In the genomic region with DNA sequence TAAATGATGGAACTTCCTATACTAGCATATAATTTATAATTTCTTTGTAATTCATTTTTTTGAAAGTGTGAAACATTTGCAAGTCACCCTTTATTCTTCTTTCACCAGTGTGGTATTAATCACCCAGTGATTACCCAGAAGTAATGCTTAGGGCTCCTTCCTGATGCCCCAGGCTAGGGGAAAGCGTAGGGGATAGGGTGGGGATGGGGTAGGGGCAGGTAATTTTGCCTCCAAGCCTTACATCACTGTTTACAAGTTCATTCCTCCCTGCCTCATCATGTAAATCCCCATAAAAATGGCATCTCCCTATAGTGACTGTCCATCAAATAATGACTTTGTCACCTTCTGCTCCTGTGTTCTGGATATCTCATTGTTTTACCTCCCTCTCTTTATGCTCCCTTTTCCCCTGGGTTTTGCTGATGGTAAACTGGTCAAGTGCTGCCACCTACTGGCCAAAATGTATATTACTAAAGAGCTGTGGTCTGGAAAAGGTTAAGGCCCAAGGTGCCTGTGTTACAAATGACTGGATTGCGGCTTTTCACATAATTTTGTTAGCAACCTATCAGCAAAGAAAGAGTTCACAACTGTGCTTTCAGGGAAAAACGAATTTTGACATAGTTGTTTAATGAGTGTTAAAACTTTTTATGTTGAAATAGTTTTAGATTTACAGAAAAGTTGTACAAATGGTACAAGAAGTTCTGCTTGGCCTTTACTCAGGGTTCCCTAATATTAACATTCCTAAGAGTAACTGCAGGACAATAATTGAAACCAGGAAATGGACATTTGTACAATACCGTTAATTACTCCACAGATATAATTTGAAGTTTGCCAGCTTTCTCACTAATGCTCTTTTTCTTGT, we compare ENCODE assay signal across 9 cellular contexts. TPM values are rescaled to one million over a fixed set of nuclear protein-coding genes. Genes with fewer than 3 reads are reported as not detected.
A peak's percentile ranks its signal among the peaks of the same experiment; 100 is the strongest.
DNase-seq lines count a peak whose midpoint lies in the region; ATAC-seq, FAIRE-seq and TF ChIP-seq lines count a peak whose summit lies in the region.
"Had no signal": no experiment of that assay in that cellular context is flagged by ENCODE, and none has a peak within 500 bp of the region (broad histone marks: within the 10 kb centered on the region; RNA-seq: fewer than 3 reads in every experiment).

No MANE protein-coding gene starts in this region.

- H3K79me2 ChIP-seq in keratinocyte (ENCODE audit: control insufficient read depth, insufficient read depth, low read length) = no peaks in the 10 kb centered on the region

- H3K4me3 ChIP-seq in bronchial epithelial cell (ENCODE audit: low read depth, low read length) (no peak overlapping the region), keratinocyte (ENCODE audit: control insufficient read depth in 2 of 3, extremely low read depth in 1 of 3, insufficient read depth in 2 of 3, low read depth in 1 of 3, low read length in 3 of 3) (no peak overlapping the region)
- H3K4me3 ChIP-seq: BLaER1 treated with 17β-estradiol and CSF1 and Interleukin-3, amounts not matched to agents 10 nM and 100 nM had no signal

- H3K27ac ChIP-seq in keratinocyte (ENCODE audit: control insufficient read depth, insufficient read depth, low read length) = no peak overlapping the region
- H3K27ac ChIP-seq: BLaER1 treated with 17β-estradiol and CSF1 and Interleukin-3, amounts not matched to agents 10 nM and 100 nM had no signal

- no peak overlapping the region for H2AFZ ChIP-seq in keratinocyte (ENCODE audit: control insufficient read depth, low read length)

- H3K27me3 ChIP-seq in bronchial epithelial cell (ENCODE audit: control insufficient read depth, insufficient read depth, low read length) (no peaks in the 10 kb centered on the region), keratinocyte (ENCODE audit: control insufficient read depth, extremely low read depth, insufficient read depth, low read length) (no peaks in the 10 kb centered on the region)
- H3K27me3 ChIP-seq: BLaER1 treated with 17β-estradiol and CSF1 and Interleukin-3, amounts not matched to agents 10 nM and 100 nM had no signal

- no peaks in the 10 kb centered on the region for H3K9me1 ChIP-seq in keratinocyte (ENCODE audit: control insufficient read depth, extremely low read depth, insufficient read depth, low read length)

- TF ChIP-seq CTCF in bronchial epithelial cell (IDR thresholded peaks at IDR 0.05; ENCODE audit: insufficient read depth, low read length, severe bottlenecking) = peak; percentile 51
- TF ChIP-seq CTCF in keratinocyte (optimal IDR thresholded peaks at IDR 0.05 in 1 of 3, IDR thresholded peaks at IDR 0.05 in 1 of 3, conservative IDR thresholded peaks at IDR 0.05 in 1 of 3; ENCODE audit: extremely low read depth in 1 of 3, insufficient read depth in 2 of 3, low read length in 3 of 3) = peak; percentile 48 to 68 (median 68)

- H3K36me3 ChIP-seq in bronchial epithelial cell (ENCODE audit: control insufficient read depth, insufficient read depth, low read length) (no peaks in the 10 kb centered on the region), keratinocyte (ENCODE audit: control insufficient read depth in 2 of 2, extremely low read depth in 1 of 2, insufficient read depth in 2 of 2, low read length in 2 of 2) (no peaks in the 10 kb centered on the region)
- H3K36me3 ChIP-seq: BLaER1 treated with 17β-estradiol and CSF1 and Interleukin-3, amounts not matched to agents 10 nM and 100 nM had no signal

- dilution Hi-C loops in keratinocyte (cut with MboI; ENCODE audit: extremely low pct_ligation_motif_present, low sequenced_read_pairs) = no loop called here

- peak; percentile 67 for ATAC-seq in HG03159 (IDR thresholded peaks at IDR 0.05; ENCODE audit: unreplicated experiment)

- peak; percentile 46 for DNase-seq in NK-92 treated with Interleukin-12 subunit alpha and Interleukin-12 subunit beta, amount 100 ng/mL, for 24 hours (lab: John Stamatoyannopoulos, UW)
- DNase-seq in NK-92 (lab: John Stamatoyannopoulos, UW; ENCODE audit: unreplicated experiment) (no peak), NCI-H226 (peak; percentile 59), bronchial epithelial cell (ENCODE audit: low read depth) (peak; percentile 71), keratinocyte (ENCODE audit: low read depth, low spot score) (peak; percentile 46)
- peak; percentile 35 to 44 (median 41) for DNase-seq in activated CD4-positive, CD25-positive, alpha-beta regulatory T cell (lab: John Stamatoyannopoulos, UW)
- DNase-seq in stimulated activated CD4-positive, alpha-beta T cell treated with anti-CD3 and anti-CD28 coated beads, Interleukin-2, amount 100 ng/mL, for 48 hours = peak; percentile 74 to 82

- no peak overlapping the region for H3K4me2 ChIP-seq in keratinocyte (ENCODE audit: control insufficient read depth, extremely low read depth, insufficient read depth, low read depth, low read length)
- H3K4me2 ChIP-seq: BLaER1 treated with 17β-estradiol and CSF1 and Interleukin-3, amounts not matched to agents 10 nM and 100 nM had no signal

- no peak overlapping the region for H3K9ac ChIP-seq in keratinocyte (ENCODE audit: control insufficient read depth, extremely low read depth, insufficient read depth, low read length)
- H3K9ac ChIP-seq: BLaER1 treated with 17β-estradiol and CSF1 and Interleukin-3, amounts not matched to agents 10 nM and 100 nM had no signal

- peaks cover 1% of the 10 kb centered on the region for H3K4me1 ChIP-seq in keratinocyte (ENCODE audit: control insufficient read depth, extremely low read depth, insufficient read depth, low read length)

- H4K20me1 ChIP-seq in keratinocyte (ENCODE audit: control insufficient read depth, extremely low read depth, insufficient read depth, low read length) = no peaks in the 10 kb centered on the region
- H4K20me1 ChIP-seq: BLaER1 treated with 17β-estradiol and CSF1 and Interleukin-3, amounts not matched to agents 10 nM and 100 nM had no signal

- FAIRE-seq in bronchial epithelial cell (lab: Jason Lieb, UNC) = no peak
- FAIRE-seq in keratinocyte (lab: Jason Lieb, UNC) = peak; percentile 26

- H3K9me3 ChIP-seq in keratinocyte (ENCODE audit: control insufficient read depth, low read depth, low read length) = no peaks in the 10 kb centered on the region
- H3K9me3 ChIP-seq: BLaER1 treated with 17β-estradiol and CSF1 and Interleukin-3, amounts not matched to agents 10 nM and 100 nM had no signal

RNA-seq across cellular contexts. Expression of gene ONECUT1, which starts 54.7 kb away (rescaled TPM):
- not detected in 2 replicates for total RNA-seq in bronchial epithelial cell
- not detected in 3 replicates for polyA plus RNA-seq in keratinocyte
- polyA plus RNA-seq in keratinocyte (2011; ENCODE audit: low read depth) = not detected
- polyA plus RNA-seq in keratinocyte (2011; cell fraction: cytosol; rRNA removed) = not detected in 2 replicates
- polyA plus RNA-seq in keratinocyte (2011; cell fraction: nucleus; rRNA removed) = not detected in 2 replicates
- not detected in 2 replicates for polyA plus RNA-seq in keratinocyte (2012; ENCODE audit: low replicate concordance)
- polyA minus RNA-seq in keratinocyte = not detected in 3 replicates
- not detected for polyA minus RNA-seq in keratinocyte (2011; cell fraction: cytosol; rRNA and poly(A)+ RNA removed)
- not detected in 2 replicates for polyA minus RNA-seq in keratinocyte (2011; cell fraction: nucleus; rRNA and poly(A)+ RNA removed)

RNA-seq across cellular contexts. Expression of gene ATOSA, which starts 56.3 kb away (rescaled TPM):
- total RNA-seq in bronchial epithelial cell = 16.6 and 20.0 TPM in 2 replicates
- 6.1 to 19.9 TPM (median 18.5 TPM) in 3 replicates for polyA plus RNA-seq in keratinocyte
- 64.0 TPM for polyA plus RNA-seq in keratinocyte (2011; ENCODE audit: low read depth)
- polyA plus RNA-seq in keratinocyte (2011; cell fraction: cytosol; rRNA removed) = 6.5 and 14.8 TPM in 2 replicates
- polyA plus RNA-seq in keratinocyte (2011; cell fraction: nucleus; rRNA removed) = 42.5 and 45.4 TPM in 2 replicates
- 5.7 and 17.0 TPM in 2 replicates for polyA plus RNA-seq in keratinocyte (2012; ENCODE audit: low replicate concordance)
- polyA minus RNA-seq in keratinocyte = 1.7 to 16.7 TPM (median 9.9 TPM) in 3 replicates
- 5.4 TPM for polyA minus RNA-seq in keratinocyte (2011; cell fraction: cytosol; rRNA and poly(A)+ RNA removed)
- polyA minus RNA-seq in keratinocyte (2011; cell fraction: nucleus; rRNA and poly(A)+ RNA removed) = 23.8 and 52.0 TPM in 2 replicates
